ENCODE assay signal across 1 cellular context in the genomic region with DNA sequence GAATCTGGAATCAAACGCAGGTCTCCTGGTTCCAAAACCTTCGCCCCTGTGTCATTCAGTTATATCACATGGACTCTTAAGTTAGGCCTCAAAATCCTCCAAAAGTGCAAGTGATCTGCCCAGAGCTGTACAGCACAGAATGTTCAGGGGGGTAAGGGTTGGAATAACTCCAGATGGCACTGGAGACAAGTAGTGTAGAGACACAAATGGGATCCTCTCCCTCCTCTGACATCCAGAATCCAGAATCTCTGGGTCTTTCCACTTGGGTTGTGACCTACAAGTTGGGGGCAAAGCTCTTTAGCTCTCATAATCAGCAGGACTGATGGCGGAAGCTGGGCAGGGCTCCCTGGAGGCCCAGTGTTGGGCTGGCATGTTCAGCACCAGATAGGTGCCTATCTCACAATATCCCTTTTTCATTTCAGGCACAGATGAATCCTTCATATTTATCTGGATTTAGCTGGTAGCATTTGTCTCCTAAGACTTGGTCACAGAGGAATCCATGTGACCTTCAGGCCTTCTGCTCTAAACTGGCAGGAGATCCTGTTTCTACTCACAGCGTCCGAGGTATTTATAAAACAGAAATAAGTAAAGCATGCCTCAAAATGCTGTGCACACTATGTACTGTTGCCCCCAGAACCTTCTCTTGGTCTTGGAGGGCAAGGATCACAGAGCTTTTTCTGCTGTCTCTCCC.
TF ChIP-seq lines count a peak whose summit lies in the region.

No MANE protein-coding gene starts in this region.

TF ChIP-seq in IMR-90, 13 proteins besides CTCF, POLR2A, EP300 and RAD21 (continued from another document):
- TF ChIP-seq, protein P1, sequence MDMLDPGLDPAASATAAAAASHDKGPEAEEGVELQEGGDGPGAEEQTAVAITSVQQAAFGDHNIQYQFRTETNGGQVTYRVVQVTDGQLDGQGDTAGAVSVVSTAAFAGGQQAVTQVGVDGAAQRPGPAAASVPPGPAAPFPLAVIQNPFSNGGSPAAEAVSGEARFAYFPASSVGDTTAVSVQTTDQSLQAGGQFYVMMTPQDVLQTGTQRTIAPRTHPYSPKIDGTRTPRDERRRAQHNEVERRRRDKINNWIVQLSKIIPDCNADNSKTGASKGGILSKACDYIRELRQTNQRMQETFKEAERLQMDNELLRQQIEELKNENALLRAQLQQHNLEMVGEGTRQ (IDR thresholded peaks at IDR 0.05; ENCODE audit: low read depth, low read length) = no peak
- TF ChIP-seq SMC3 (IDR thresholded peaks at IDR 0.05; ENCODE audit: low read depth, low read length) = no peak
- no peak for TF ChIP-seq NFE2L2 (IDR thresholded peaks at IDR 0.05; ENCODE audit: low read depth, low read length)
- TF ChIP-seq RCOR1 (IDR thresholded peaks at IDR 0.05; ENCODE audit: insufficient replicate concordance, low read length) = no peak
- TF ChIP-seq, protein P2, sequence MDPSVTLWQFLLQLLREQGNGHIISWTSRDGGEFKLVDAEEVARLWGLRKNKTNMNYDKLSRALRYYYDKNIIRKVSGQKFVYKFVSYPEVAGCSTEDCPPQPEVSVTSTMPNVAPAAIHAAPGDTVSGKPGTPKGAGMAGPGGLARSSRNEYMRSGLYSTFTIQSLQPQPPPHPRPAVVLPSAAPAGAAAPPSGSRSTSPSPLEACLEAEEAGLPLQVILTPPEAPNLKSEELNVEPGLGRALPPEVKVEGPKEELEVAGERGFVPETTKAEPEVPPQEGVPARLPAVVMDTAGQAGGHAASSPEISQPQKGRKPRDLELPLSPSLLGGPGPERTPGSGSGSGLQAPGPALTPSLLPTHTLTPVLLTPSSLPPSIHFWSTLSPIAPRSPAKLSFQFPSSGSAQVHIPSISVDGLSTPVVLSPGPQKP (IDR thresholded peaks at IDR 0.05; ENCODE audit: borderline replicate concordance, low read depth, low read length) = no peak
- TF ChIP-seq CEBPB (IDR thresholded peaks at IDR 0.05; ENCODE audit: low read depth, low read length) = no peak
- no peak for TF ChIP-seq BHLHE40 (IDR thresholded peaks at IDR 0.05; ENCODE audit: low read depth, low read length)
- TF ChIP-seq CHD1 (IDR thresholded peaks at IDR 0.05; ENCODE audit: low read depth, low read length) = no peak
- TF ChIP-seq MAFK (IDR thresholded peaks at IDR 0.05; ENCODE audit: low read depth, low read length) = no peak
- no peak for TF ChIP-seq MXI1 (IDR thresholded peaks at IDR 0.05; ENCODE audit: borderline replicate concordance, low read depth, low read length)
